ENCODE assay signal across 21 cellular contexts in genomic region chr5:112634796-112635195, GRCh38.
DNase-seq lines count a peak whose midpoint lies in the region; ATAC-seq, FAIRE-seq and TF ChIP-seq lines count a peak whose summit lies in the region.
"Had no signal": no experiment of that assay in that cellular context is flagged by ENCODE, and none has a peak within 500 bp of the region (broad histone marks: within the 10 kb centered on the region; RNA-seq: fewer than 3 reads in every experiment).

No MANE protein-coding gene starts in this region.

- H4K20me1 ChIP-seq in PC-9 (ENCODE audit: insufficient read depth) (no peaks in the 10 kb centered on the region), H1 (replicated peaks in 1 of 2; ENCODE audit: control insufficient read depth in 1 of 2, insufficient read depth in 2 of 2, low read length in 2 of 2) (no peaks in the 10 kb centered on the region)

- FAIRE-seq in H1 (lab: Jason Lieb, UNC) = no peak
- FAIRE-seq: A204.1, D721Med, G401.6, GM12891 had no signal

- no peak for TF ChIP-seq POLR2A in H1 (IDR thresholded peaks at IDR 0.05; ENCODE audit: control extremely low read depth in 1 of 2, low read depth in 2 of 2, low read length in 2 of 2)

- TF ChIP-seq CTCF in HEK293 (tag by site-specific recombination; IDR thresholded peaks at IDR 0.05) (no peak), PC-9 (conservative IDR thresholded peaks at IDR 0.05) (no peak), H1 (IDR thresholded peaks at IDR 0.05; ENCODE audit: control extremely low read depth in 1 of 3, insufficient read depth in 1 of 3, low read depth in 1 of 3, low read length in 3 of 3) (no peak), nephron progenitor cell (IDR thresholded peaks at IDR 0.05) (no peak)

- POLR2A ChIA-PET in HEK293 (lab: Yijun Ruan, JAX) (no interaction called here), PC-9 (lab: Charles Lee; ENCODE audit: unreplicated experiment) (no interaction called here), H1 (lab: Charles Lee; ENCODE audit: partially characterized antibody) (no interaction called here)
- POLR2A ChIA-PET in CD8-positive, alpha-beta memory T cell (lab: Charles Lee) = interaction anchor here (0.6 kb wide), 1 partner anchor 83 kb away, joined by 3 read pairs; no protein-coding TSS in a partner anchor

- CTCF ChIA-PET in HEK293 (lab: Yijun Ruan, JAX) = interaction anchor here (0.8 to 1.2 kb wide), 2 partner anchors 10 to 84 kb away, joined by 3 to 6 read pairs; no protein-coding TSS in a partner anchor
- CTCF ChIA-PET in PC-9 (lab: Charles Lee) = no interaction called here
- CTCF ChIA-PET in H1 (lab: Charles Lee; ENCODE audit: partially characterized antibody) = interaction anchor here (1.8 to 2.1 kb wide), 2 partner anchors 9 to 18 kb away, joined by 4 to 8 read pairs; no protein-coding TSS in a partner anchor
- CTCF ChIA-PET in CD8-positive, alpha-beta memory T cell (lab: Charles Lee) = no interaction called here

- H2BK20ac ChIP-seq in H1 (ENCODE audit: low read length) = no peak overlapping the region

- H3K79me2 ChIP-seq in PC-9 (ENCODE audit: low read depth) (no peaks in the 10 kb centered on the region), H1 (ENCODE audit: control insufficient read depth in 1 of 2, insufficient read depth in 2 of 2, low read length in 2 of 2) (no peaks in the 10 kb centered on the region)

- H3K27me3 ChIP-seq in PC-9 (ENCODE audit: insufficient read depth, low read depth) (no peaks in the 10 kb centered on the region), H1 (replicated peaks in 1 of 4; ENCODE audit: control insufficient read depth in 3 of 4, extremely low read depth in 1 of 4, insufficient read depth in 3 of 4, low read length in 3 of 4) (peaks cover 0 to 1% (median 0%) of the 10 kb centered on the region in 4 experiments; a peak in 2 of 7 replicates)
- H3K27me3 ChIP-seq in CD8-positive, alpha-beta memory T cell (ENCODE audit: insufficient read depth, low read length, poor library complexity, severe bottlenecking) = no peaks in the 10 kb centered on the region

- H3K36me3 ChIP-seq in HEK293 (ENCODE audit: control insufficient read depth in 2 of 2, insufficient read depth in 1 of 2, low read length in 2 of 2) (no peaks in the 10 kb centered on the region), PC-9 (ENCODE audit: low read depth) (no peaks in the 10 kb centered on the region), H1 (ENCODE audit: control insufficient read depth in 2 of 4, insufficient read depth in 4 of 4, low read length in 3 of 4) (no peaks in the 10 kb centered on the region)
- H3K36me3 ChIP-seq in CD8-positive, alpha-beta memory T cell (ENCODE audit: insufficient read depth, low read length) = no peaks in the 10 kb centered on the region

- 63% methylated on average over 3 of the region's 3 CpGs; no CpG with 5 or more reads in 1 of the 2 experiments for WGBS in H1 (ENCODE audit: extremely low coverage in 1 of 2, insufficient coverage in 1 of 2, insufficient read length in 1 of 2, insufficient replicate concordance in 2 of 2, low coverage in 1 of 2, low lambda C conversion rate in 2 of 2, missing lambda C conversion rate in 1 of 2), 2 experiments

- ATAC-seq in HG02678 (IDR thresholded peaks at IDR 0.05; ENCODE audit: unreplicated experiment) = no peak

- H3K27ac ChIP-seq in HEK293 (ENCODE audit: extremely low read depth, low read depth, low read length) (no peak overlapping the region), PC-9 (no peak overlapping the region), H1 (ENCODE audit: low read depth, low read length) (no peak overlapping the region)
- H3K27ac ChIP-seq in CD8-positive, alpha-beta memory T cell (ENCODE audit: low read depth, low read length) = no peak overlapping the region

- H3K27me3 Mint-ChIP-seq in nephron progenitor cell (ENCODE audit: low read depth, poor library complexity) = peaks cover 5% of the 10 kb centered on the region
- H3K27me3 Mint-ChIP-seq in CD8-positive, alpha-beta memory T cell = peaks cover 18 to 32% of the 10 kb centered on the region in 2 donors

- no peak overlapping the region for H2BK15ac ChIP-seq in H1 (ENCODE audit: low read length)

- no peak overlapping the region for H4K8ac ChIP-seq in H1 (ENCODE audit: extremely low read depth, insufficient read depth, low read length)

- no peak overlapping the region for H2BK12ac ChIP-seq in H1 (ENCODE audit: low read depth, low read length)

- peaks cover 14% of the 10 kb centered on the region for H3K4me1 Mint-ChIP-seq in nephron progenitor cell
- H3K4me1 Mint-ChIP-seq in CD8-positive, alpha-beta memory T cell = no peaks in the 10 kb centered on the region
- H3K4me1 Mint-ChIP-seq: B cell had no signal

- H3K4me1 ChIP-seq in HEK293 (ENCODE audit: control insufficient read depth, insufficient read depth, low read length) (no peaks in the 10 kb centered on the region), PC-9 (replicated peaks; ENCODE audit: insufficient read depth) (no peaks in the 10 kb centered on the region), H1 (replicated peaks in 1 of 4; ENCODE audit: control insufficient read depth in 3 of 4, insufficient read depth in 4 of 4, low read length in 3 of 4) (peaks cover 0 to 2% (median 0%) of the 10 kb centered on the region in 4 experiments; a peak in 1 of 7 replicates)
- H3K4me1 ChIP-seq in CD8-positive, alpha-beta memory T cell (ENCODE audit: insufficient read depth, low read length) = no peaks in the 10 kb centered on the region

- no peak overlapping the region for H3K56ac ChIP-seq in H1 (replicated peaks; ENCODE audit: insufficient read length, low read depth, low read length)

- H2AFZ ChIP-seq in PC-9 (0 out of 2 replicates have a peak overlapping the region, but pooled peaks have one; percentile 39), H1 (ENCODE audit: low read length) (peak overlapping the region; percentile 87; the same call in 1 of the 2 replicates)

- H3K4me3 Mint-ChIP-seq in nephron progenitor cell = no peak overlapping the region
- H3K4me3 Mint-ChIP-seq in CD8-positive, alpha-beta memory T cell = no peak overlapping the region
- H3K4me3 Mint-ChIP-seq: B cell; CD4-positive, alpha-beta T cell had no signal

- no peak overlapping the region for H2AK5ac ChIP-seq in H1 (ENCODE audit: low read depth, low read length)

- peak overlapping the region in 1 of 4 experiments; percentile 4; a peak in 1 of 7 replicates for H3K9ac ChIP-seq in H1 (replicated peaks in 1 of 4; ENCODE audit: extremely low read depth in 1 of 4, low read depth in 3 of 4, low read length in 3 of 4)

- H2BK120ac ChIP-seq in H1 (replicated peaks; ENCODE audit: low read depth, low read length) = no peak overlapping the region

- DNase-seq in PC-9 (no peak), H1 (ENCODE audit: low read depth in 1 of 2, low spot score in 2 of 2) (no peak), nephron progenitor cell (no peak), NCI-H2107 (lab: John Stamatoyannopoulos, UW) (no peak)
- no peak for DNase-seq in CD8-positive, alpha-beta memory T cell
- DNase-seq in activated CD8-positive, alpha-beta memory T cell treated with anti-CD3 and anti-CD28 coated beads, Interleukin-2, amount 50 U/mL, for 4 hours = no peak
- DNase-seq: C1 segment of cervical spinal cord; CD4-positive, alpha-beta T cell; COR-L47; DMS153; DMS79 treated with DMSO at 0.1 percent for 48 hours; EL; HCEC 1CT; IMR-90 had no signal

- no peaks in the 10 kb centered on the region for H3K23me2 ChIP-seq in H1 (ENCODE audit: low read depth, low read length)

- intact Hi-C loops in PC-9 (cut with micrococcal nuclease; ENCODE audit: unreplicated experiment) = no loop called here

- H3K79me1 ChIP-seq in H1 (ENCODE audit: low read depth, low read length) = no peaks in the 10 kb centered on the region

- no peak overlapping the region for H3K4me2 ChIP-seq in PC-9
- no peak overlapping the region for H3K4me2 ChIP-seq in H1 (ENCODE audit: insufficient read depth in 1 of 2, low read depth in 2 of 2, low read length in 2 of 2)

- no peaks in the 10 kb centered on the region for H3K9me2 ChIP-seq in PC-9 (ENCODE audit: insufficient read depth)

- H2BK5ac ChIP-seq in H1 (ENCODE audit: low read depth, low read length) = no peak overlapping the region

- no peak overlapping the region for H4K5ac ChIP-seq in H1 (ENCODE audit: insufficient read length, low read depth, low read length)

- H3K4me3 ChIP-seq in HEK293 (ENCODE audit: low read depth, low read length) (no peak overlapping the region), PC-9 (no peak overlapping the region), H1 (ENCODE audit: extremely low read depth in 1 of 4, insufficient read depth in 2 of 4, low read depth in 3 of 4, low read length in 4 of 4) (no peak overlapping the region)
- H3K4me3 ChIP-seq in CD8-positive, alpha-beta memory T cell (ENCODE audit: low read length) = no peak overlapping the region

- no peak overlapping the region for H3K18ac ChIP-seq in H1 (ENCODE audit: extremely low read depth, low read length)

- H3F3A ChIP-seq in PC-9 (ENCODE audit: insufficient read depth, low read depth) = no peaks in the 10 kb centered on the region

- peak overlapping the region; percentile 29 for H3K27ac Mint-ChIP-seq in nephron progenitor cell
- no peak overlapping the region for H3K27ac Mint-ChIP-seq in CD8-positive, alpha-beta memory T cell
- H3K27ac Mint-ChIP-seq: B cell; CD4-positive, alpha-beta T cell had no signal

- TF ChIP-seq EP300 in H1 (IDR thresholded peaks at IDR 0.05; ENCODE audit: borderline replicate concordance in 1 of 2, low read depth in 2 of 2, low read length in 2 of 2) = no peak

- no peaks in the 10 kb centered on the region for H3K9me3 ChIP-seq in HEK293 (ENCODE audit: control insufficient read depth, insufficient read depth, low read depth, low read length)
- no peaks in the 10 kb centered on the region for H3K9me3 ChIP-seq in PC-9 (ENCODE audit: insufficient read depth, low read depth)
- no peaks in the 10 kb centered on the region for H3K9me3 ChIP-seq in H1 (ENCODE audit: insufficient read depth in 2 of 2, low read depth in 1 of 2, low read length in 1 of 2)
- H3K9me3 ChIP-seq in CD8-positive, alpha-beta memory T cell (ENCODE audit: low read length) = no peaks in the 10 kb centered on the region

- H3K14ac ChIP-seq in H1 (ENCODE audit: insufficient read length) = no peak overlapping the region

- H3K23ac ChIP-seq in H1 (ENCODE audit: insufficient read length) = no peak overlapping the region

- BruUV-seq in PC-9 (replicated peaks; lab: Mats Ljungman, UMichigan) = no TSS peak

- no peak overlapping the region for H3K4ac ChIP-seq in H1 (replicated peaks; ENCODE audit: insufficient read length, low read depth, low read length)

- no peak overlapping the region for H4K91ac ChIP-seq in H1 (replicated peaks; ENCODE audit: insufficient read length, low read length)

- no peak for TF ChIP-seq RAD21 in H1 (IDR thresholded peaks at IDR 0.05 in 1 of 2, conservative IDR thresholded peaks at IDR 0.05 in 1 of 2; ENCODE audit: low read depth in 2 of 2, low read length in 2 of 2)

- H3K36me3 Mint-ChIP-seq in nephron progenitor cell (ENCODE audit: low read depth) = no peaks in the 10 kb centered on the region
- peaks cover 0 to 20% (median 0%) of the 10 kb centered on the region in 3 donors for H3K36me3 Mint-ChIP-seq in CD8-positive, alpha-beta memory T cell

- peaks cover 11% of the 10 kb centered on the region for H3K9me3 Mint-ChIP-seq in nephron progenitor cell
- peaks cover 3 to 13% (median 10%) of the 10 kb centered on the region in 5 donors for H3K9me3 Mint-ChIP-seq in CD8-positive, alpha-beta memory T cell

TF ChIP-seq in HEK293, 187 proteins besides CTCF, POLR2A, EP300 and RAD21 (continues in another document):
- TF ChIP-seq GLIS1 (tag by site-specific recombination; IDR thresholded peaks at IDR 0.05) = peak; percentile 47

Comparison
In these comparisons a context has a peak if more than half of its experiments do, and no peak if none do; other contexts are left out.
1. CTCF ChIA-PET loops: an anchor here in HEK293 (0.8 to 1.2 kb wide) and H1 (1.8 to 2.1 kb wide); none called in PC-9 and CD8-positive, alpha-beta memory T cell.